Comparison of ENCODE assay signal across 8 cellular contexts in genomic region chr2:177489719-177490301, GRCh38.
DNase-seq lines count a peak whose midpoint lies in the region; ATAC-seq and TF ChIP-seq lines count a peak whose summit lies in the region.

No MANE protein-coding gene starts in this region.

- H3K9ac ChIP-seq in DND-41 (ENCODE audit: low read depth, low read length) (no peak overlapping the region), Loucy (ENCODE audit: low read depth, low read length, poor library complexity, severe bottlenecking) (no peak overlapping the region)

- ATAC-seq in DND-41 (ENCODE audit: insufficient read depth, low read depth) (no peak), HG03565 (IDR thresholded peaks at IDR 0.05; ENCODE audit: unreplicated experiment) (no peak)

- DNase-seq in DND-41 (no peak), adrenal gland (no peak), kidney glomerular epithelial cell (lab: John Stamatoyannopoulos, UW) (peak; percentile 24), NOMO-1 (lab: John Stamatoyannopoulos, UW; ENCODE audit: unreplicated experiment in 2 of 2) (no peak)
- DNase-seq in stimulated activated CD4-positive, alpha-beta T cell treated with anti-CD3 and anti-CD28 coated beads, Interleukin-4, amount 100 ng/mL, for 1 hour = no peak
- DNase-seq in activated CD4-positive, alpha-beta T cell treated with anti-CD3 and anti-CD28 coated beads, Interleukin-2, amount 10 ng/mL, durations not matched to agents 7 days and 5 days = no peak

- no peak overlapping the region for H3K4me3 Mint-ChIP-seq in activated CD4-positive, alpha-beta T cell treated with anti-CD3 and anti-CD28 coated beads, Interleukin-2, amount 10 ng/mL, durations not matched to agents 7 days and 5 days

- H3K27me3 ChIP-seq in DND-41 (ENCODE audit: insufficient read depth, low read length, poor library complexity) = no peaks in the 10 kb centered on the region
- no peaks in the 10 kb centered on the region for H3K27me3 ChIP-seq in Loucy (ENCODE audit: insufficient read depth, low read length, poor library complexity, severe bottlenecking)
- no peaks in the 10 kb centered on the region for H3K27me3 ChIP-seq in adrenal gland

- H3K36me3 Mint-ChIP-seq in activated CD4-positive, alpha-beta T cell treated with anti-CD3 and anti-CD28 coated beads, Interleukin-2, amount 10 ng/mL, durations not matched to agents 7 days and 5 days (ENCODE audit: low read depth) = peaks cover 4% of the 10 kb centered on the region

- H3K4me2 ChIP-seq in DND-41 (ENCODE audit: insufficient read depth, low read length) = no peak overlapping the region
- H3K4me2 ChIP-seq in Loucy (ENCODE audit: low read depth, low read length, poor library complexity, severe bottlenecking) = no peak overlapping the region

- POLR2A ChIA-PET in activated CD4-positive, alpha-beta T cell treated with anti-CD3 and anti-CD28 coated beads, Interleukin-2, amount 10 ng/mL, durations not matched to agents 7 days and 5 days (lab: Charles Lee) = no interaction called here

- H3K36me3 ChIP-seq in DND-41 (ENCODE audit: insufficient read depth, low read length) (peaks cover 30% of the 10 kb centered on the region), Loucy (ENCODE audit: insufficient read depth, low read length) (peaks cover 28% of the 10 kb centered on the region), adrenal gland (replicated peaks in 1 of 2) (peaks cover 0 to 7% of the 10 kb centered on the region in 2 donors)

- no peaks in the 10 kb centered on the region for H3K9me3 Mint-ChIP-seq in activated CD4-positive, alpha-beta T cell treated with anti-CD3 and anti-CD28 coated beads, Interleukin-2, amount 10 ng/mL, durations not matched to agents 7 days and 5 days

- 44 to 50% (median 48%) methylated on average over 2 of the region's 2 CpGs for WGBS in adrenal gland, 4 donors

- H3K9me3 ChIP-seq in DND-41 (ENCODE audit: insufficient read depth, low read length, severe bottlenecking) (no peaks in the 10 kb centered on the region), Loucy (ENCODE audit: insufficient read depth, low read depth, low read length) (no peaks in the 10 kb centered on the region), adrenal gland (replicated peaks in 1 of 3) (no peaks in the 10 kb centered on the region)

- no peak overlapping the region for H3K27ac ChIP-seq in DND-41 (ENCODE audit: low read length)
- no peak overlapping the region for H3K27ac ChIP-seq in adrenal gland

- H3K79me2 ChIP-seq in DND-41 (ENCODE audit: insufficient read depth, low read length) (no peaks in the 10 kb centered on the region), Loucy (ENCODE audit: insufficient read depth, low read length) (no peaks in the 10 kb centered on the region)

- H3F3A ChIP-seq in Loucy (ENCODE audit: low read depth) = no peaks in the 10 kb centered on the region

- H4K20me1 ChIP-seq in DND-41 (ENCODE audit: insufficient read depth, low read length) (no peaks in the 10 kb centered on the region), Loucy (ENCODE audit: insufficient read depth, low read length, poor library complexity, severe bottlenecking) (no peaks in the 10 kb centered on the region)

- H2AFZ ChIP-seq in DND-41 (ENCODE audit: low read depth, low read length) (no peak overlapping the region), Loucy (ENCODE audit: low read length) (no peak overlapping the region)

- H3K4me3 ChIP-seq in DND-41 (ENCODE audit: low read depth in 1 of 2, low read length in 2 of 2) = no peak overlapping the region
- no peak overlapping the region for H3K4me3 ChIP-seq in Loucy (ENCODE audit: low read length, poor library complexity, severe bottlenecking)
- H3K4me3 ChIP-seq in adrenal gland = no peak overlapping the region

- TF ChIP-seq POLR2A in adrenal gland (IDR thresholded peaks at IDR 0.05) = no peak

- H3K4me1 Mint-ChIP-seq in activated CD4-positive, alpha-beta T cell treated with anti-CD3 and anti-CD28 coated beads, Interleukin-2, amount 10 ng/mL, durations not matched to agents 7 days and 5 days = no peaks in the 10 kb centered on the region

- TF ChIP-seq CTCF in DND-41 (IDR thresholded peaks at IDR 0.05; ENCODE audit: borderline replicate concordance, extremely low read depth, low read length, poor library complexity, severe bottlenecking) (peak; percentile 55), Loucy (conservative IDR thresholded peaks at IDR 0.05; ENCODE audit: low read length) (peak; percentile 77), adrenal gland (IDR thresholded peaks at IDR 0.05) (peak; percentile 36 to 62 (median 50))

- H3K9me2 ChIP-seq in Loucy (replicated peaks; ENCODE audit: low read depth, low read length) = no peaks in the 10 kb centered on the region

- no peaks in the 10 kb centered on the region for H3K27me3 Mint-ChIP-seq in activated CD4-positive, alpha-beta T cell treated with anti-CD3 and anti-CD28 coated beads, Interleukin-2, amount 10 ng/mL, durations not matched to agents 7 days and 5 days

- CTCF ChIA-PET in activated CD4-positive, alpha-beta T cell treated with anti-CD3 and anti-CD28 coated beads, Interleukin-2, amount 10 ng/mL, durations not matched to agents 7 days and 5 days (lab: Charles Lee) = interaction anchor here (1.0 to 1.1 kb wide), 2 partner anchors 42 to 100 kb away, joined by 3 read pairs; no protein-coding TSS in a partner anchor

- no peak overlapping the region for H3K27ac Mint-ChIP-seq in activated CD4-positive, alpha-beta T cell treated with anti-CD3 and anti-CD28 coated beads, Interleukin-2, amount 10 ng/mL, durations not matched to agents 7 days and 5 days

- intact Hi-C loops in adrenal gland (cut with DNase I) = loop anchor here (10.0 kb wide), 2 partner anchors 115 to 235 kb away; no protein-coding TSS in a partner anchor

- no peaks in the 10 kb centered on the region for H3K4me1 ChIP-seq in DND-41 (ENCODE audit: insufficient read depth, low read length)
- no peaks in the 10 kb centered on the region for H3K4me1 ChIP-seq in Loucy (ENCODE audit: insufficient read depth, low read length, poor library complexity, severe bottlenecking)
- H3K4me1 ChIP-seq in adrenal gland (replicated peaks in 1 of 2) = no peaks in the 10 kb centered on the region
